ENCODE assay signal across 18 cellular contexts in the genomic region with DNA sequence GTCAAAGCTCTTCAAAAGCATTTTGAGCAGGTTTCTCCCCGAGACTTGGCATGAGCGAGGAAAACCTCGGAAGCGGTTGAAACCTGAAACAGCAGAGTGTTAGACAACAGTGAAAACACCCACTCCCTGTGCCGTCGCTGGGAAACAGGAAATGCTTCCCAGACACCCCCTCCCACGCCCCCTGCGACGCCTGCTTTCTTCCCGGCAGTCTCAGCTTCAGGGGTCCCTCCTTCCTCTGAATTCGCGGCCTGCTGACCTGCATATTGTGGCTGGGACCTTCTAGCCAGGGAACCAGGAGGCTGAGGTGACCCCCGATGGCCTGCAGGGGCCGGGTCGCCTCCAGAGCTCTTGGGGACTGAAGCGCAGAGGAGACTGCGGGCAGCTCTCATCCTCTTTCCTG.
A peak's percentile ranks its signal among the peaks of the same experiment; 100 is the strongest.
DNase-seq lines count a peak whose midpoint lies in the region; ATAC-seq and TF ChIP-seq lines count a peak whose summit lies in the region.
"Had no signal": no experiment of that assay in that cellular context is flagged by ENCODE, and none has a peak within 500 bp of the region (broad histone marks: within the 10 kb centered on the region; RNA-seq: fewer than 3 reads in every experiment).

No MANE protein-coding gene starts in this region.

- 0 out of 2 replicates have a peak, but pooled peaks cover 6% of the 10 kb centered on the region for H3K9me3 ChIP-seq in HUES48 (ENCODE audit: control insufficient read depth, insufficient read depth, low read length)
- no peaks in the 10 kb centered on the region for H3K9me3 ChIP-seq in duodenal mucosa (ENCODE audit: control insufficient read depth in 1 of 2, low read length in 2 of 2)
- H3K9me3 ChIP-seq in trophoblast cell (ENCODE audit: insufficient read depth, low read depth, low read length): peaks cover 3% of the 10 kb centered on the region
- H3K9me3 ChIP-seq in WERI-Rb-1 (ENCODE audit: severe bottlenecking): peaks cover 2% of the 10 kb centered on the region
- H3K9me3 ChIP-seq: neutrophil, thoracic aorta had no signal

- no peak overlapping the region for H4K12ac ChIP-seq in trophoblast cell (ENCODE audit: low read depth, low read length)

- H3K27me3 ChIP-seq in HUES48 (ENCODE audit: control insufficient read depth, insufficient read depth, low read length) (no peaks in the 10 kb centered on the region), duodenal mucosa (ENCODE audit: control insufficient read depth in 1 of 2, insufficient read depth in 2 of 2, low read length in 2 of 2) (no peaks in the 10 kb centered on the region), trophoblast cell (ENCODE audit: insufficient read depth, low read length) (no peaks in the 10 kb centered on the region), WERI-Rb-1 (ENCODE audit: insufficient read depth, low read depth, severe bottlenecking) (peaks cover 11% of the 10 kb centered on the region)

- no peak for ATAC-seq in HG03378 (IDR thresholded peaks at IDR 0.05; ENCODE audit: unreplicated experiment)

- DNase-seq in left kidney (ENCODE audit: low read depth, low spot score) (peak; percentile 84), trophoblast cell (no peak), coronary artery (ENCODE audit: low spot score) (no peak), WERI-Rb-1 (no peak), H4 (ENCODE audit: low spot score) (no peak)
- DNase-seq: activated CD4-positive, alpha-beta T cell treated with anti-CD3 and anti-CD28 coated beads for 48 hours; activated CD8-positive, alpha-beta memory T cell treated with anti-CD3 and anti-CD28 coated beads, Interleukin-2, amount 50 U/mL, for 4 hours; DND-41; effector CD4-positive, alpha-beta T cell; NCI-H2107; NCI-H526; retina; stimulated activated CD4-positive, alpha-beta T cell treated with anti-CD3 and anti-CD28 coated beads, Interleukin-12 subunit alpha, Interleukin-12 subunit beta, amount 100 ng/mL, for 4 hours had no signal

- H3K79me2 ChIP-seq in trophoblast cell (ENCODE audit: control insufficient read depth, insufficient read depth, low read length, poor library complexity): no peaks in the 10 kb centered on the region

- H2AFZ ChIP-seq in trophoblast cell (ENCODE audit: insufficient read depth, low read length, poor library complexity): peak overlapping the region; percentile 30

- H3K4ac ChIP-seq in trophoblast cell (ENCODE audit: low read depth, low read length): no peak overlapping the region

- TF ChIP-seq CTCF in coronary artery (IDR thresholded peaks at IDR 0.05) (no peak), WERI-Rb-1 (IDR thresholded peaks at IDR 0.05; ENCODE audit: low read depth, low read length) (no peak)

- peak overlapping the region; percentile 75 for H4K91ac ChIP-seq in trophoblast cell (ENCODE audit: low read depth, low read length)

- H4K8ac ChIP-seq in trophoblast cell (ENCODE audit: low read depth, low read length): peak overlapping the region; percentile 75

- H3K9ac ChIP-seq in HUES48 (ENCODE audit: low read depth, low read length) (peak overlapping the region; percentile 32; the same call in 1 of the 2 replicates), duodenal mucosa (ENCODE audit: low read depth in 1 of 2, low read length in 2 of 2) (no peak overlapping the region), trophoblast cell (ENCODE audit: low read length) (no peak overlapping the region)

- H3K27ac ChIP-seq in HUES48 (ENCODE audit: low read depth, low read length) (peak overlapping the region; percentile 98), duodenal mucosa (ENCODE audit: low read depth, low read length) (peak overlapping the region; percentile 10), trophoblast cell (ENCODE audit: low read depth, low read length) (peak overlapping the region; percentile 89), coronary artery (no peak overlapping the region), WERI-Rb-1 (no peak overlapping the region)
- H3K27ac ChIP-seq: neutrophil, thoracic aorta had no signal

- peak overlapping the region; percentile 59 for H3K4me2 ChIP-seq in trophoblast cell (ENCODE audit: low read length)

- peak overlapping the region; percentile 59 for H2BK5ac ChIP-seq in trophoblast cell (ENCODE audit: low read depth, low read length, poor library complexity)

- peaks cover 10% of the 10 kb centered on the region for H3K79me1 ChIP-seq in trophoblast cell (ENCODE audit: low read length)

- no peaks in the 10 kb centered on the region for H3K36me3 ChIP-seq in HUES48 (ENCODE audit: control insufficient read depth, insufficient read depth, low read length)
- H3K36me3 ChIP-seq in duodenal mucosa (ENCODE audit: control insufficient read depth in 1 of 2, insufficient read depth in 2 of 2, low read length in 2 of 2): no peaks in the 10 kb centered on the region
- no peaks in the 10 kb centered on the region for H3K36me3 ChIP-seq in trophoblast cell (ENCODE audit: control insufficient read depth in 1 of 2, insufficient read depth in 2 of 2, low read length in 2 of 2)
- no peaks in the 10 kb centered on the region for H3K36me3 ChIP-seq in WERI-Rb-1
- H3K36me3 ChIP-seq: neutrophil, thoracic aorta had no signal

- peak overlapping the region; percentile 38 for H2BK120ac ChIP-seq in trophoblast cell (ENCODE audit: insufficient read depth, low read length, poor library complexity)

- H3K23ac ChIP-seq in trophoblast cell (ENCODE audit: low read length): no peak overlapping the region

- peak overlapping the region; percentile 16 for H3K14ac ChIP-seq in trophoblast cell (ENCODE audit: low read length)

- WGBS in trophoblast cell (ENCODE audit: extremely low coverage, insufficient coverage, insufficient read length): no CpG with 5 or more reads among the region's 17 CpGs

- H3K18ac ChIP-seq in trophoblast cell (ENCODE audit: low read length): no peak overlapping the region

- H2BK12ac ChIP-seq in trophoblast cell (ENCODE audit: low read length): peak overlapping the region; percentile 58

- H3K4me3 ChIP-seq in HUES48 (ENCODE audit: low read depth, low read length) (peak overlapping the region; percentile 42), duodenal mucosa (ENCODE audit: low read depth in 1 of 2, low read length in 2 of 2) (no peak overlapping the region), trophoblast cell (ENCODE audit: low read depth, low read length) (no peak overlapping the region), coronary artery (no peak overlapping the region), WERI-Rb-1 (ENCODE audit: low read depth, low read length) (no peak overlapping the region)
- H3K4me3 ChIP-seq: thoracic aorta had no signal

- H3K4me1 ChIP-seq in HUES48 (ENCODE audit: control insufficient read depth, insufficient read depth, low read length) (peaks cover 28% of the 10 kb centered on the region), duodenal mucosa (ENCODE audit: control insufficient read depth in 1 of 2, insufficient read depth in 2 of 2, low read length in 2 of 2) (no peaks in the 10 kb centered on the region), trophoblast cell (ENCODE audit: control insufficient read depth in 1 of 2, insufficient read depth in 2 of 2, low read length in 2 of 2) (peaks cover 21 to 26% of the 10 kb centered on the region in 2 experiments)

- no peak overlapping the region for H2AK5ac ChIP-seq in trophoblast cell (ENCODE audit: low read length)

Comparison
In these comparisons a context has a peak if more than half of its experiments do, and no peak if none do; other contexts are left out.
1. H3K27ac ChIP-seq: peak in HUES48 (single experiment), duodenal mucosa (single experiment) and trophoblast cell (single experiment); none in coronary artery (0 of 2) and WERI-Rb-1 (single experiment).